ENCODE assay signal across 1 cellular context in genomic region chr1:196991919-196992651, GRCh38.
TF ChIP-seq lines count a peak whose summit lies in the region.
"Not testable (repeated sequence)": the region's sequence is repeated elsewhere in the genome, so short reads cannot be mapped to it uniquely, and the experiment has no call there.

No MANE protein-coding gene starts in this region.

TF ChIP-seq in HepG2, 621 proteins besides CTCF, POLR2A, EP300 and RAD21 (continued from another document and continues in another):
- TF ChIP-seq ZNF264 (CRISPR knock-in tag; IDR thresholded peaks at IDR 0.05) (peak; percentile 55; the same call in 1 of the 2 replicates), SP4 (CRISPR knock-in tag; IDR thresholded peaks at IDR 0.05) (peak; percentile 55; the same call in 1 of the 2 replicates), MIER3 (CRISPR knock-in tag; IDR thresholded peaks at IDR 0.05; ENCODE audit: borderline replicate concordance) (0 out of 2 replicates have a peak, but pooled peaks have one; percentile 28), ZNF770 (CRISPR knock-in tag; IDR thresholded peaks at IDR 0.05) (0 out of 2 replicates have a peak, but pooled peaks have one; percentile 15), ZSCAN29 (CRISPR knock-in tag; conservative IDR thresholded peaks at IDR 0.05) (0 out of 2 replicates have a peak, but pooled peaks have one; percentile 64), ZBTB33 (CRISPR knock-in tag; IDR thresholded peaks at IDR 0.05) (0 out of 2 replicates have a peak, but pooled peaks have one; percentile 11), ZNF292 (CRISPR knock-in tag; IDR thresholded peaks at IDR 0.05; ENCODE audit: borderline replicate concordance, low read depth) (peak; percentile 100), FOXK1 (CRISPR knock-in tag; IDR thresholded peaks at IDR 0.05; ENCODE audit: borderline replicate concordance, low read depth) (peak; percentile 75), NRL (CRISPR knock-in tag; IDR thresholded peaks at IDR 0.05; ENCODE audit: borderline replicate concordance) (peak; percentile 76; the same call in 1 of the 2 replicates), ZSCAN9 (CRISPR knock-in tag; IDR thresholded peaks at IDR 0.05; ENCODE audit: borderline replicate concordance) (0 out of 2 replicates have a peak, but pooled peaks have one; percentile 66), ETV5 (CRISPR knock-in tag; IDR thresholded peaks at IDR 0.05; ENCODE audit: borderline replicate concordance) (peak; percentile 13; the same call in 1 of the 2 replicates), SOX13 (CRISPR knock-in tag; conservative IDR thresholded peaks at IDR 0.05 in 1 of 2, IDR thresholded peaks at IDR 0.05 in 1 of 2) (peak in 1 of 2 experiments; percentile 59; a peak in 1 of 4 replicates), KDM5B (CRISPR knock-in tag; IDR thresholded peaks at IDR 0.05; ENCODE audit: borderline replicate concordance) (peak; percentile 53; the same call in 1 of the 2 replicates), BCL3 (CRISPR knock-in tag; IDR thresholded peaks at IDR 0.05) (peak; percentile 65; the same call in 1 of the 2 replicates), ZNF768 (CRISPR knock-in tag; IDR thresholded peaks at IDR 0.05) (peak; percentile 41; the same call in 1 of the 2 replicates), GATAD2A (CRISPR knock-in tag; IDR thresholded peaks at IDR 0.05) (peak; percentile 86), PPARG (CRISPR knock-in tag; conservative IDR thresholded peaks at IDR 0.05) (peak; percentile 57; the same call in 1 of the 2 replicates), SP5 (CRISPR knock-in tag; IDR thresholded peaks at IDR 0.05; ENCODE audit: borderline replicate concordance, low read depth) (peak; percentile 93), KLF9 (CRISPR knock-in tag; IDR thresholded peaks at IDR 0.05; ENCODE audit: low read depth) (peak; percentile 84; the same call in 1 of the 2 replicates), TEAD3 (CRISPR knock-in tag; optimal IDR thresholded peaks at IDR 0.05; ENCODE audit: borderline replicate concordance) (peak; percentile 55), TBX2 (CRISPR knock-in tag; IDR thresholded peaks at IDR 0.05; ENCODE audit: borderline replicate concordance) (peak; percentile 71; the same call in 1 of the 2 replicates), ISL2 (CRISPR knock-in tag; IDR thresholded peaks at IDR 0.05) (0 out of 2 replicates have a peak, but pooled peaks have one; percentile 44), KDM6A (CRISPR knock-in tag; IDR thresholded peaks at IDR 0.05; ENCODE audit: low read depth) (peak; percentile 56), ZBTB43 (CRISPR knock-in tag; conservative IDR thresholded peaks at IDR 0.05) (peak; percentile 81), ZNF644 (CRISPR knock-in tag; IDR thresholded peaks at IDR 0.05; ENCODE audit: low read depth) (peak; percentile 66; the same call in 1 of the 2 replicates), MEIS2 (CRISPR knock-in tag; IDR thresholded peaks at IDR 0.05) (peak; percentile 21; the same call in 1 of the 2 replicates), ZSCAN25 (CRISPR knock-in tag; IDR thresholded peaks at IDR 0.05) (0 out of 2 replicates have a peak, but pooled peaks have one; percentile 33), HIC2 (CRISPR knock-in tag; IDR thresholded peaks at IDR 0.05; ENCODE audit: low read depth) (peak; percentile 83; the same call in 1 of the 2 replicates), ZFY (CRISPR knock-in tag; IDR thresholded peaks at IDR 0.05) (peak; percentile 68), NONO (CRISPR knock-in tag; conservative IDR thresholded peaks at IDR 0.05) (peak; percentile 68), MEF2D (CRISPR knock-in tag; IDR thresholded peaks at IDR 0.05) (peak; percentile 70), HMG20A (CRISPR knock-in tag; IDR thresholded peaks at IDR 0.05; ENCODE audit: borderline replicate concordance) (peak; percentile 54; the same call in 1 of the 2 replicates), FOXA3 (CRISPR knock-in tag; IDR thresholded peaks at IDR 0.05) (peak; percentile 96), ZNF772 (CRISPR knock-in tag; IDR thresholded peaks at IDR 0.05) (peak; percentile 65; the same call in 1 of the 2 replicates), FOSL2 (CRISPR knock-in tag; IDR thresholded peaks at IDR 0.05) (peak; percentile 48), RCOR2 (CRISPR knock-in tag; IDR thresholded peaks at IDR 0.05) (0 out of 2 replicates have a peak, but pooled peaks have one; percentile 41), STAG1 (CRISPR knock-in tag; IDR thresholded peaks at IDR 0.05) (0 out of 2 replicates have a peak, but pooled peaks have one; percentile 18), ZNF224 (CRISPR knock-in tag; IDR thresholded peaks at IDR 0.05) (peak; percentile 83; the same call in 1 of the 2 replicates), SP140L (CRISPR knock-in tag; IDR thresholded peaks at IDR 0.05; ENCODE audit: borderline replicate concordance) (0 out of 2 replicates have a peak, but pooled peaks have one; percentile 48), MIXL1 (CRISPR knock-in tag; IDR thresholded peaks at IDR 0.05) (peak; percentile 59; the same call in 1 of the 2 replicates), MLX (CRISPR knock-in tag; IDR thresholded peaks at IDR 0.05) (peak; percentile 43; the same call in 1 of the 2 replicates), ZMYM4 (CRISPR knock-in tag; IDR thresholded peaks at IDR 0.05) (peak; percentile 93), ZKSCAN8 (CRISPR knock-in tag; IDR thresholded peaks at IDR 0.05; ENCODE audit: borderline replicate concordance) (0 out of 2 replicates have a peak, but pooled peaks have one; percentile 58), SPEN (CRISPR knock-in tag; IDR thresholded peaks at IDR 0.05; ENCODE audit: low read depth) (peak; percentile 81), KLF12 (CRISPR knock-in tag; IDR thresholded peaks at IDR 0.05; ENCODE audit: borderline replicate concordance) (0 out of 2 replicates have a peak, but pooled peaks have one; percentile 35), HMGXB4 (CRISPR knock-in tag; IDR thresholded peaks at IDR 0.05; ENCODE audit: borderline replicate concordance in 1 of 2, low read depth in 1 of 2) (peak; percentile 61 to 69; a peak in 2 of 4 replicates), ZNF121 (CRISPR knock-in tag; IDR thresholded peaks at IDR 0.05) (peak; percentile 59), CBX5 (CRISPR knock-in tag; IDR thresholded peaks at IDR 0.05; ENCODE audit: borderline replicate concordance) (peak; percentile 78; the same call in 1 of the 2 replicates), HDAC1 (CRISPR knock-in tag; IDR thresholded peaks at IDR 0.05) (peak; percentile 85), ZNF747 (CRISPR knock-in tag; IDR thresholded peaks at IDR 0.05; ENCODE audit: borderline replicate concordance) (0 out of 2 replicates have a peak, but pooled peaks have one; percentile 36), YEATS2 (CRISPR knock-in tag; IDR thresholded peaks at IDR 0.05; ENCODE audit: borderline replicate concordance) (peak; percentile 62; the same call in 1 of the 2 replicates), ZNF414 (CRISPR knock-in tag; IDR thresholded peaks at IDR 0.05) (peak; percentile 40; the same call in 1 of the 2 replicates), RFXAP (CRISPR knock-in tag; IDR thresholded peaks at IDR 0.05; ENCODE audit: borderline replicate concordance) (0 out of 2 replicates have a peak, but pooled peaks have one; percentile 49), ZNF124 (CRISPR knock-in tag; IDR thresholded peaks at IDR 0.05) (peak; percentile 36; the same call in 1 of the 2 replicates), ZNF792 (CRISPR knock-in tag; IDR thresholded peaks at IDR 0.05) (0 out of 2 replicates have a peak, but pooled peaks have one; percentile 67), PHF21A (CRISPR knock-in tag; IDR thresholded peaks at IDR 0.05) (peak; percentile 72)
- TF ChIP-seq SOX13, NONO (IDR thresholded peaks at IDR 0.05): not testable (repeated sequence)
